In the genomic region with DNA sequence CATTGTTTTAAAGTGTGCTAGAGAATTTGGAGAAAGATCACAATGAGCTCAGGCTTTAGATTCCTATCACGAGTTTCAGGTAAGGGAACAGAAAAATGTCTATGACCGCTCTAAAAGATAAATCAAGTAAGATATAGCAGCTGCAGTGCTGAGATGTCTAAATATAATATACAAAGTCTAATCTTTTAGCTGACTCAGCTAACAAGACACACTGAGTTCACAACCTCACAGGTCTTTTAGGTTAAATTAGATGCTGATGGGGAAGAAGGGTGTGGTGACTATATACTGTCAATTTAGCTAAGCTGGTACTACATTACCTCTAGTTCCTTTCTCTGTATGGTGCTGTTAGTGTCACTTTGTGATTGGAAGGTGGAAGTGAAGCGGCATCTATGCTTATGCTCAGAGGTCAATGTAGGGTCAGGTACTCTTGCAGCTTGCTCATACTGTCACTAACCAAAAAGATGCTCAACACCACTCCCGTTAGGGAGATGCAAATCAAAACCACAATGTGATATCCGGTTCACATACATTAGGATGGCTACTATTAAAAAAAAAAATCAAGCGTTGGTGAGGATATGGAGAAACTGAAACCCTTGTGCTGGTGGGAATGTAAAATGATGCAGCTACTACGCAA, we compare ENCODE assay signal across 19 cellular contexts.
DNase-seq lines count a peak whose midpoint lies in the region; ATAC-seq, FAIRE-seq and TF ChIP-seq lines count a peak whose summit lies in the region.
"Had no signal": no experiment of that assay in that cellular context is flagged by ENCODE, and none has a peak within 500 bp of the region (broad histone marks: within the 10 kb centered on the region; RNA-seq: fewer than 3 reads in every experiment).

No MANE protein-coding gene starts in this region.

- H3K9ac ChIP-seq in trophoblast cell (ENCODE audit: low read length) = no peak overlapping the region

- DNase-seq in GM12891 (ENCODE audit: insufficient read length, low spot score) (no peak), activated B cell treated with CpG ODN at 0.5 μM for 24 hours (no peak), tibial nerve (ENCODE audit: low spot score in 2 of 2) (no peak), ascending aorta (ENCODE audit: low spot score in 2 of 2) (no peak), trophoblast cell (no peak)
- no peak for DNase-seq in activated CD4-positive, alpha-beta T cell treated with anti-CD3 and anti-CD28 coated beads for 36 hours
- DNase-seq: activated CD4-positive, CD25-positive, alpha-beta regulatory T cell treated with anti-CD3 and anti-CD28 coated beads, Interleukin-2, amount 50 U/mL, for 72 hours; CD4-positive, alpha-beta T cell; DMS79; left ventricle myocardium superior; MG63; NCI-H2081; PC-9; stimulated activated CD4-positive, alpha-beta T cell treated with anti-CD3 and anti-CD28 coated beads, Interleukin-4, amount 100 ng/mL, for 1 hour; T-helper 9 cell had no signal

- FAIRE-seq in GM12891 (lab: Jason Lieb, UNC) = peak; percentile 80

- H3K79me2 ChIP-seq in trophoblast cell (ENCODE audit: control insufficient read depth, insufficient read depth, low read length, poor library complexity) = no peaks in the 10 kb centered on the region

- no peak overlapping the region for H3K27ac Mint-ChIP-seq in activated B cell treated with CpG ODN at 0.5 μM for 24 hours
- no peak overlapping the region for H3K27ac Mint-ChIP-seq in activated CD4-positive, alpha-beta T cell treated with anti-CD3 and anti-CD28 coated beads for 36 hours
- H3K27ac Mint-ChIP-seq: CD4-positive, alpha-beta T cell had no signal

- peaks cover 6% of the 10 kb centered on the region for H3K4me1 Mint-ChIP-seq in activated B cell treated with CpG ODN at 0.5 μM for 24 hours
- no peaks in the 10 kb centered on the region for H3K4me1 Mint-ChIP-seq in activated CD4-positive, alpha-beta T cell treated with anti-CD3 and anti-CD28 coated beads for 36 hours

- H2BK12ac ChIP-seq in trophoblast cell (ENCODE audit: low read length) = no peak overlapping the region

- CTCF ChIA-PET in activated B cell treated with CpG ODN at 0.5 μM for 24 hours (lab: Charles Lee) = no interaction called here
- CTCF ChIA-PET in activated CD4-positive, alpha-beta T cell treated with anti-CD3 and anti-CD28 coated beads for 36 hours (lab: Charles Lee) = no interaction called here

- H2BK5ac ChIP-seq in trophoblast cell (ENCODE audit: low read depth, low read length, poor library complexity) = no peak overlapping the region

- H3K9me3 Mint-ChIP-seq in activated B cell treated with CpG ODN at 0.5 μM for 24 hours = peaks cover 5% of the 10 kb centered on the region
- H3K9me3 Mint-ChIP-seq in activated CD4-positive, alpha-beta T cell treated with anti-CD3 and anti-CD28 coated beads for 36 hours (ENCODE audit: low read depth) = no peaks in the 10 kb centered on the region
- H3K9me3 Mint-ChIP-seq: CD4-positive, alpha-beta T cell had no signal

- no peak overlapping the region for H4K8ac ChIP-seq in trophoblast cell (ENCODE audit: low read depth, low read length)

- TF ChIP-seq POLR2A in GM12891 (IDR thresholded peaks at IDR 0.05; ENCODE audit: low read depth, low read length) = no peak
- TF ChIP-seq POLR2A in tibial nerve (IDR thresholded peaks at IDR 0.05) = no peak

- H3K36me3 ChIP-seq in tibial nerve (peaks cover 0 to 18% (median 0%) of the 10 kb centered on the region in 3 donors), ascending aorta (no peaks in the 10 kb centered on the region), trophoblast cell (ENCODE audit: control insufficient read depth in 1 of 2, insufficient read depth in 2 of 2, low read length in 2 of 2) (no peaks in the 10 kb centered on the region)

- TF ChIP-seq EP300 in tibial nerve (IDR thresholded peaks at IDR 0.05) = no peak

- H3K27me3 Mint-ChIP-seq in activated B cell treated with CpG ODN at 0.5 μM for 24 hours = no peaks in the 10 kb centered on the region
- H3K27me3 Mint-ChIP-seq in activated CD4-positive, alpha-beta T cell treated with anti-CD3 and anti-CD28 coated beads for 36 hours = no peaks in the 10 kb centered on the region
- H3K27me3 Mint-ChIP-seq: CD4-positive, alpha-beta T cell had no signal

- no peak overlapping the region for H3K4me2 ChIP-seq in trophoblast cell (ENCODE audit: low read length)
- H3K4me2 ChIP-seq: PC-9 had no signal

- H3K9me3 ChIP-seq in tibial nerve = peaks cover 0 to 14% (median 2%) of the 10 kb centered on the region in 4 donors
- no peaks in the 10 kb centered on the region for H3K9me3 ChIP-seq in ascending aorta
- no peaks in the 10 kb centered on the region for H3K9me3 ChIP-seq in trophoblast cell (ENCODE audit: insufficient read depth, low read depth, low read length)
- H3K9me3 ChIP-seq: SJSA1 had no signal

- no peak overlapping the region for H4K12ac ChIP-seq in trophoblast cell (ENCODE audit: low read depth, low read length)

- no peaks in the 10 kb centered on the region for H3K79me1 ChIP-seq in trophoblast cell (ENCODE audit: low read length)

- H3K27ac ChIP-seq in tibial nerve (no peak overlapping the region), ascending aorta (no peak overlapping the region), trophoblast cell (ENCODE audit: low read depth, low read length) (no peak overlapping the region)
- H3K27ac ChIP-seq: PC-9, SJSA1 had no signal

- H2AFZ ChIP-seq in trophoblast cell (ENCODE audit: insufficient read depth, low read length, poor library complexity) = no peak overlapping the region
- H2AFZ ChIP-seq: PC-9 had no signal

- peaks cover 5% of the 10 kb centered on the region for H3K36me3 Mint-ChIP-seq in activated B cell treated with CpG ODN at 0.5 μM for 24 hours (ENCODE audit: low read depth)
- peaks cover 5% of the 10 kb centered on the region for H3K36me3 Mint-ChIP-seq in activated CD4-positive, alpha-beta T cell treated with anti-CD3 and anti-CD28 coated beads for 36 hours (ENCODE audit: low read depth)

- no peak overlapping the region for H3K14ac ChIP-seq in trophoblast cell (ENCODE audit: low read length)

- peaks cover 0 to 20% (median 0%) of the 10 kb centered on the region in 4 donors for H3K4me1 ChIP-seq in tibial nerve
- H3K4me1 ChIP-seq in ascending aorta = no peaks in the 10 kb centered on the region
- peaks cover 0 to 3% of the 10 kb centered on the region in 2 experiments for H3K4me1 ChIP-seq in trophoblast cell (ENCODE audit: control insufficient read depth in 1 of 2, insufficient read depth in 2 of 2, low read length in 2 of 2)
- H3K4me1 ChIP-seq: SJSA1 had no signal

- POLR2A ChIA-PET in activated B cell treated with CpG ODN at 0.5 μM for 24 hours (lab: Charles Lee) = interaction anchor here (1.0 kb wide), 1 partner anchor 487 kb away, joined by 3 read pairs; a partner anchor contains a TSS
- POLR2A ChIA-PET in activated CD4-positive, alpha-beta T cell treated with anti-CD3 and anti-CD28 coated beads for 36 hours (lab: Charles Lee) = no interaction called here

- H2AK5ac ChIP-seq in trophoblast cell (ENCODE audit: low read length) = no peak overlapping the region

- no peak overlapping the region for H4K91ac ChIP-seq in trophoblast cell (ENCODE audit: low read depth, low read length)

- H2BK120ac ChIP-seq in trophoblast cell (ENCODE audit: insufficient read depth, low read length, poor library complexity) = no peak overlapping the region

- WGBS in tibial nerve, 2 donors = 89 to 92% methylated on average over 7 of the region's 7 CpGs
- WGBS in trophoblast cell (ENCODE audit: extremely low coverage, insufficient coverage, insufficient read length) = no CpG with 5 or more reads among the region's 7 CpGs

- no peak overlapping the region for H3K4ac ChIP-seq in trophoblast cell (ENCODE audit: low read depth, low read length)

- H3K27me3 ChIP-seq in tibial nerve = no peaks in the 10 kb centered on the region
- no peaks in the 10 kb centered on the region for H3K27me3 ChIP-seq in ascending aorta
- no peaks in the 10 kb centered on the region for H3K27me3 ChIP-seq in trophoblast cell (ENCODE audit: insufficient read depth, low read length)
- H3K27me3 ChIP-seq: MG63, SJSA1 had no signal

- intact Hi-C loops in activated B cell treated with CpG ODN at 0.5 μM for 24 hours (cut with micrococcal nuclease) (no loop called here), ascending aorta (cut with DNase I) (no loop called here)
- intact Hi-C loops in activated CD4-positive, alpha-beta T cell treated with anti-CD3 and anti-CD28 coated beads for 36 hours (cut with DNase I, micrococcal nuclease) = no loop called here

- H3K18ac ChIP-seq in trophoblast cell (ENCODE audit: low read length) = no peak overlapping the region

- ATAC-seq in GM19463 (IDR thresholded peaks at IDR 0.05; ENCODE audit: unreplicated experiment) = peak; percentile 57
- peak; percentile 83 for ATAC-seq in HG03103 (IDR thresholded peaks at IDR 0.05; ENCODE audit: low read depth, unreplicated experiment)
- ATAC-seq in activated B cell treated with CpG ODN at 0.5 μM for 24 hours (ENCODE audit: low read depth) = peak; percentile 65
- ATAC-seq in activated CD4-positive, alpha-beta T cell treated with anti-CD3 and anti-CD28 coated beads for 36 hours = no peak
- ATAC-seq: esophagus mucosa, left ventricle myocardium superior had no signal

- no peak overlapping the region for H3K4me3 Mint-ChIP-seq in activated B cell treated with CpG ODN at 0.5 μM for 24 hours
- no peak overlapping the region for H3K4me3 Mint-ChIP-seq in activated CD4-positive, alpha-beta T cell treated with anti-CD3 and anti-CD28 coated beads for 36 hours
- H3K4me3 Mint-ChIP-seq: CD4-positive, alpha-beta T cell had no signal

- no peak for TF ChIP-seq CTCF in activated B cell treated with CpG ODN at 0.5 μM for 24 hours (IDR thresholded peaks at IDR 0.05)
- TF ChIP-seq CTCF in tibial nerve (IDR thresholded peaks at IDR 0.05) = no peak
- no peak for TF ChIP-seq CTCF in ascending aorta (IDR thresholded peaks at IDR 0.05)

- no peak overlapping the region for H3K23ac ChIP-seq in trophoblast cell (ENCODE audit: low read length)

- no peak overlapping the region for H3K4me3 ChIP-seq in tibial nerve
- H3K4me3 ChIP-seq in ascending aorta = no peak overlapping the region
- H3K4me3 ChIP-seq in trophoblast cell (ENCODE audit: low read depth, low read length) = no peak overlapping the region
- H3K4me3 ChIP-seq: MG63, PC-9, SJSA1 had no signal

TF ChIP-seq in GM12891, 5 proteins besides CTCF, POLR2A, EP300 and RAD21:
- TF ChIP-seq POU2F2 (IDR thresholded peaks at IDR 0.05; ENCODE audit: low read depth, low read length) (peak; percentile 65; the same call in 1 of the 2 replicates), TAF1 (IDR thresholded peaks at IDR 0.05; ENCODE audit: low read depth, low read length) (no peak), SPI1 (IDR thresholded peaks at IDR 0.05; ENCODE audit: low read depth, low read length) (peak; percentile 27; the same call in 1 of the 2 replicates), POLR2AphosphoS5 (IDR thresholded peaks at IDR 0.05; ENCODE audit: low read depth, low read length) (no peak)
